In the genomic region with DNA sequence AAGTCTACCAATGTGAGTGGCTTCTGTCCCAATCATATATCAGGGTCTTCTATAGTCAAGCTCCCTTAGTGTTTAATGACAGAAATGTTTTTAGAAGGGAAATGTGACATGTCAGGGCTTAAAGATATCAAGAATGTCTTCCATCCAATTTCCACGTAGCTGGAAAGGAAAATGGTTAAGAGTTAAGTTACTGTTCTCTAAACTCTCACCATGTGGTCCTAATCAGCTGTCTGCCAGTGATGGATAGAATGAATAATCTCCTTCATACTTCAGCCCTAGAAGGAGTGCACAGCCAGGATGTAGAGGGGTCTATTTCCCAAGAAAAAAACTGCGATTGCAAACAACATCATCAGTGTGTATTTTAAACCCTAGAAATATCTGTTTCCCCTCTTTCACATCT, we compare ENCODE assay signal across 17 cellular contexts. TPM values are rescaled to one million over a fixed set of nuclear protein-coding genes. Genes with fewer than 3 reads are reported as not detected.
DNase-seq lines count a peak whose midpoint lies in the region; TF ChIP-seq lines count a peak whose summit lies in the region.
"Had no signal": no experiment of that assay in that cellular context is flagged by ENCODE, and none has a peak within 500 bp of the region (broad histone marks: within the 10 kb centered on the region; RNA-seq: fewer than 3 reads in every experiment).

No MANE protein-coding gene starts in this region.

- H3K9ac ChIP-seq in smooth muscle cell (ENCODE audit: low read depth), result no peak overlapping the region
- H3K9ac ChIP-seq: BLaER1 treated with 17β-estradiol and CSF1 and Interleukin-3, amounts not matched to agents 10 nM and 100 nM had no signal

- H3K4me1 ChIP-seq in smooth muscle cell (ENCODE audit: low read depth), result no peaks in the 10 kb centered on the region
- H3K4me1 ChIP-seq: A549; BLaER1 treated with 17β-estradiol and CSF1 and Interleukin-3, amounts not matched to agents 10 nM and 100 nM; Caco-2 had no signal

- no peak overlapping the region for H2AFZ ChIP-seq in smooth muscle cell (ENCODE audit: low read depth)

- no peak overlapping the region for H3K4me2 ChIP-seq in smooth muscle cell
- H3K4me2 ChIP-seq: A549; BLaER1 treated with 17β-estradiol and CSF1 and Interleukin-3, amounts not matched to agents 10 nM and 100 nM had no signal

- 58% methylated on average over 2 of the region's 2 CpGs for WGBS in smooth muscle cell (ENCODE audit: low lambda C conversion rate)

- peaks cover 87% of the 10 kb centered on the region for H3K79me2 ChIP-seq in smooth muscle cell (ENCODE audit: low read depth)

- H4K20me1 ChIP-seq in smooth muscle cell (ENCODE audit: low read depth), result peaks cover 97% of the 10 kb centered on the region

- peaks cover 6% of the 10 kb centered on the region for H3K36me3 ChIP-seq in smooth muscle cell (ENCODE audit: low read depth)

- no peak overlapping the region for H3K4me3 ChIP-seq in smooth muscle cell
- H3K4me3 ChIP-seq: A549; BLaER1 treated with 17β-estradiol and CSF1 and Interleukin-3, amounts not matched to agents 10 nM and 100 nM had no signal

- H3K27ac ChIP-seq in smooth muscle cell (ENCODE audit: low read depth), result peak overlapping the region; percentile 24
- H3K27ac ChIP-seq: 22Rv1; A549; BLaER1 treated with 17β-estradiol and CSF1 and Interleukin-3, amounts not matched to agents 10 nM and 100 nM; C4-2B had no signal

- TF ChIP-seq CTCF in smooth muscle cell (IDR thresholded peaks at IDR 0.05; ENCODE audit: borderline replicate concordance, insufficient read depth, poor library complexity, severe bottlenecking), result no peak

- H3F3A ChIP-seq in smooth muscle cell (ENCODE audit: low read depth), result peaks cover 31% of the 10 kb centered on the region

- no peaks in the 10 kb centered on the region for H3K9me3 ChIP-seq in smooth muscle cell (replicated peaks; ENCODE audit: low read depth)
- H3K9me3 ChIP-seq: A549; BLaER1 treated with 17β-estradiol and CSF1 and Interleukin-3, amounts not matched to agents 10 nM and 100 nM; Caco-2 had no signal

- DNase-seq in DMS 273 (lab: John Stamatoyannopoulos, UW; ENCODE audit: unreplicated experiment) (peak; percentile 7), DMS 273 treated with DMSO at 0.1 percent for 48 hours (lab: John Stamatoyannopoulos, UW) (no peak), fibroblast of peridontal ligament (ENCODE audit: extremely low read depth) (peak; percentile 40), smooth muscle cell (lab: John Stamatoyannopoulos, UW; ENCODE audit: unreplicated experiment) (no peak), globus pallidus (ENCODE audit: low spot score) (no peak)
- DNase-seq in activated CD4-positive, alpha-beta T cell treated with anti-CD3 and anti-CD28 coated beads, Interleukin-2, amount 50 U/mL, for 48 hours, result no peak
- DNase-seq: AML-193; Caco-2; Calu3; CD4-positive, alpha-beta T cell; CD8-positive, alpha-beta T cell; DMS79 treated with DMSO at 0.1 percent for 48 hours; GF-D8 had no signal

- H3K27me3 ChIP-seq in smooth muscle cell (ENCODE audit: low read depth), result no peaks in the 10 kb centered on the region
- H3K27me3 ChIP-seq: BLaER1 treated with 17β-estradiol and CSF1 and Interleukin-3, amounts not matched to agents 10 nM and 100 nM had no signal

RNA-seq across cellular contexts. Expression of a gene that starts 36.3 kb away (rescaled TPM):
- total RNA-seq in smooth muscle cell, result 738 and 786 TPM in 2 replicates
- 329 and 495 TPM in 2 replicates for polyA plus RNA-seq in smooth muscle cell
- total RNA-seq: Calu3 had no signal
- polyA plus RNA-seq: A549 had no signal

Comparison
In these comparisons a context has a peak if more than half of its experiments do, and no peak if none do; other contexts are left out.
1. DNase-seq: peak in DMS 273 (single experiment) and fibroblast of peridontal ligament (single experiment); none in DMS 273 treated with DMSO at 0.1 percent for 48 hours (single experiment), smooth muscle cell (single experiment), activated CD4-positive, alpha-beta T cell treated with anti-CD3 and anti-CD28 coated beads, Interleukin-2, amount 50 U/mL, for 48 hours (0 of 2) and globus pallidus (single experiment).